Comparison of ENCODE assay signal across 14 cellular contexts in genomic region chr4:119209586-119209985, GRCh38. TPM values are rescaled to one million over a fixed set of nuclear protein-coding genes. Genes with fewer than 3 reads are reported as not detected.
A peak's percentile ranks its signal among the peaks of the same experiment; 100 is the strongest.
DNase-seq lines count a peak whose midpoint lies in the region; ATAC-seq and TF ChIP-seq lines count a peak whose summit lies in the region.
"Had no signal": no experiment of that assay in that cellular context is flagged by ENCODE, and none has a peak within 500 bp of the region (broad histone marks: within the 10 kb centered on the region; RNA-seq: fewer than 3 reads in every experiment).

No MANE protein-coding gene starts in this region.

- TF ChIP-seq CTCF in DOHH2 (IDR thresholded peaks at IDR 0.05; ENCODE audit: low read depth, low read length, poor library complexity, severe bottlenecking) (no peak), colonic mucosa (IDR thresholded peaks at IDR 0.05) (no peak), osteoblast (IDR thresholded peaks at IDR 0.05; ENCODE audit: extremely low read depth, low read depth, low read length) (no peak)

- H2AFZ ChIP-seq in osteoblast (ENCODE audit: low read length) = peak overlapping the region; percentile 43

- H4K20me1 ChIP-seq in DOHH2 (ENCODE audit: control insufficient read depth, insufficient read depth, low read depth, low read length) (peaks cover 3% of the 10 kb centered on the region; the same call in 1 of the 2 replicates), osteoblast (ENCODE audit: insufficient read depth, low read length) (no peaks in the 10 kb centered on the region)

- intact Hi-C loops in colonic mucosa (cut with DNase I) = no loop called here

- H3K4me1 ChIP-seq in DOHH2 (ENCODE audit: control insufficient read depth, low read length) (peaks cover 69% of the 10 kb centered on the region), HUES48 (ENCODE audit: control insufficient read depth, insufficient read depth, low read length) (peaks cover 31% of the 10 kb centered on the region), colonic mucosa (no peaks in the 10 kb centered on the region), osteoblast (ENCODE audit: insufficient read depth, low read length) (peaks cover 32% of the 10 kb centered on the region)
- H3K4me1 ChIP-seq: uterus had no signal

- no peaks in the 10 kb centered on the region for H3K9me3 ChIP-seq in DOHH2 (ENCODE audit: control insufficient read depth, insufficient read depth, low read length)
- no peaks in the 10 kb centered on the region for H3K9me3 ChIP-seq in HUES48 (ENCODE audit: control insufficient read depth, insufficient read depth, low read length)
- no peaks in the 10 kb centered on the region for H3K9me3 ChIP-seq in colonic mucosa
- no peaks in the 10 kb centered on the region for H3K9me3 ChIP-seq in osteoblast (ENCODE audit: low read depth, low read length)
- H3K9me3 ChIP-seq: uterus had no signal

- no peaks in the 10 kb centered on the region for H3K9me2 ChIP-seq in DOHH2 (replicated peaks; ENCODE audit: control insufficient read depth, low read length)

- no peaks in the 10 kb centered on the region for H3K27me3 ChIP-seq in DOHH2 (ENCODE audit: control insufficient read depth, low read length)
- peaks cover 9% of the 10 kb centered on the region; the same call in 1 of the 2 replicates for H3K27me3 ChIP-seq in HUES48 (ENCODE audit: control insufficient read depth, insufficient read depth, low read length)
- no peaks in the 10 kb centered on the region for H3K27me3 ChIP-seq in colonic mucosa
- no peaks in the 10 kb centered on the region for H3K27me3 ChIP-seq in osteoblast (ENCODE audit: insufficient read depth, low read length)
- no peaks in the 10 kb centered on the region for H3K27me3 ChIP-seq in H7 (ENCODE audit: control insufficient read depth, insufficient read depth, low read length)
- H3K27me3 ChIP-seq: uterus had no signal

- ATAC-seq in GM21390 (IDR thresholded peaks at IDR 0.05; ENCODE audit: unreplicated experiment) = no peak

- H3F3A ChIP-seq in DOHH2 (ENCODE audit: control insufficient read depth, insufficient read depth) = peaks cover 39% of the 10 kb centered on the region

- H3K79me2 ChIP-seq in DOHH2 (ENCODE audit: control insufficient read depth, low read length) (peaks cover 39% of the 10 kb centered on the region), osteoblast (ENCODE audit: insufficient read depth, low read length) (peaks cover 19% of the 10 kb centered on the region)

- H3K27ac ChIP-seq in DOHH2 (ENCODE audit: low read depth, low read length) (no peak overlapping the region), HUES48 (ENCODE audit: low read depth, low read length) (peak overlapping the region; percentile 79), colonic mucosa (peak overlapping the region; percentile 3), osteoblast (ENCODE audit: low read depth, low read length) (peak overlapping the region; percentile 80)
- H3K27ac ChIP-seq: uterus had no signal

- H3K4me3 ChIP-seq in DOHH2 (ENCODE audit: low read length) (no peak overlapping the region), HUES48 (ENCODE audit: low read depth, low read length) (no peak overlapping the region), colonic mucosa (no peak overlapping the region), osteoblast (ENCODE audit: insufficient read depth, low read length) (no peak overlapping the region), H7 (ENCODE audit: insufficient read depth, low read depth, low read length) (no peak overlapping the region)
- H3K4me3 ChIP-seq: uterus had no signal

- no peak overlapping the region for H3K9ac ChIP-seq in HUES48 (ENCODE audit: low read depth, low read length)
- H3K9ac ChIP-seq in colonic mucosa (ENCODE audit: low read depth in 2 of 2, low read length in 2 of 2) = no peak overlapping the region

- H3K36me3 ChIP-seq in DOHH2 (ENCODE audit: control insufficient read depth, low read length) = peaks cover 27% of the 10 kb centered on the region
- H3K36me3 ChIP-seq in HUES48 (ENCODE audit: control insufficient read depth, insufficient read depth, low read length) = no peaks in the 10 kb centered on the region
- H3K36me3 ChIP-seq in colonic mucosa = no peaks in the 10 kb centered on the region
- no peaks in the 10 kb centered on the region for H3K36me3 ChIP-seq in osteoblast (ENCODE audit: insufficient read depth, low read length)
- no peaks in the 10 kb centered on the region for H3K36me3 ChIP-seq in H7 (replicated peaks; ENCODE audit: control insufficient read depth, insufficient read depth, low read length)
- H3K36me3 ChIP-seq: uterus had no signal

- peak overlapping the region; percentile 9; the same call in 1 of the 2 replicates for H3K4me2 ChIP-seq in DOHH2 (ENCODE audit: low read length)
- peak overlapping the region; percentile 37 for H3K4me2 ChIP-seq in osteoblast (ENCODE audit: insufficient read depth, low read length)

- DNase-seq in colonic mucosa = no peak
- no peak for DNase-seq in osteoblast (ENCODE audit: insufficient read length, low spot score, missing footprints)
- no peak for DNase-seq in H7
- DNase-seq in midbrain (lab: John Stamatoyannopoulos, UW) = no peak
- DNase-seq: effector memory CD4-positive, alpha-beta T cell; KBM-7; naive B cell; NCI-H1417 treated with DMSO at 0.1 percent for 48 hours; NCI-H446 treated with DMSO at 0.1 percent for 48 hours; stimulated activated CD4-positive, alpha-beta T cell treated with anti-CD3 and anti-CD28 coated beads, Interleukin-4, amount 100 ng/mL, for 1 hour; uterus had no signal

RNA-seq across cellular contexts. Expression of gene USP53, which starts 2.9 kb away (rescaled TPM):
- 10 to 100 TPM; 37.5 to 83.8 TPM for total RNA-seq in colonic mucosa
- total RNA-seq in osteoblast = 61.9 and 70.7 TPM in 2 replicates
- 16.5 and 26.5 TPM in 2 replicates for total RNA-seq in H7 (2014; rRNA removed; shearing (Covaris generic))
